Comparison of ENCODE assay signal across 35 cellular contexts in the genomic region with DNA sequence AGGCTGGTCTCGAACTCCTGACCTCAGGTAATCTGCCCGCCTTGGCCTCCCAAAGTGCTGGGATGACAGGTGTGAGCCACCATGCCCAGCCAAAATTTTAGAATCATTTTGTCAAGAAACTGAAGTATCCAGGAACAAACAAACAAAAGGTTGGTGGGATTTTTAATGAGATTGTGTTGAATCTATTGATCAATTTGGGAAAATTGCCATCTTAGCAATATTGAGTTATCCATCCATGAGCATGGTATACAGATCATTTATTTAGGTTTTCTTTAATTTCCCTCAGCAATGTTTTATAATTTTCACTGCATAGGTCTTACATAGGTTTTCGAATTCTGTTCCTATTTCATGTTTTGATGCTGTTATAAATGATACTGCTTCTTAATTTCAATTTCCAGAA.
"Had no signal": no experiment of that assay in that cellular context is flagged by ENCODE, and none has a peak within 500 bp of the region (broad histone marks: within the 10 kb centered on the region; RNA-seq: fewer than 3 reads in every experiment).

No MANE protein-coding gene starts in this region.

- H3K36me3 ChIP-seq: ascending aorta, cardiac muscle cell had no signal

- H3K27me3 ChIP-seq: ascending aorta had no signal

- FAIRE-seq: bronchial epithelial cell, TTC549 had no signal

- H3K9me3 ChIP-seq: ascending aorta had no signal

- H3K4me3 Mint-ChIP-seq: activated B cell treated with CpG ODN at 0.5 μM for 24 hours; activated CD4-positive, alpha-beta memory T cell treated with anti-CD3 and anti-CD28 coated beads for 36 hours; activated CD4-positive, alpha-beta T cell treated with anti-CD3 and anti-CD28 coated beads, Interleukin-2, amount 10 ng/mL, durations not matched to agents 24 days and 14 days; activated CD8-positive, alpha-beta T cell treated with anti-CD3 and anti-CD28 coated beads for 36 hours; activated naive CD4-positive, alpha-beta T cell treated with anti-CD3 and anti-CD28 coated beads, Interleukin-2, amount 10 ng/mL, durations not matched to agents 7 days and 5 days; activated naive CD4-positive, alpha-beta T cell treated with anti-CD3 and anti-CD28 coated beads, Interleukin-2, amount 50 U/mL, for 24 hours; activated naive CD8-positive, alpha-beta T cell; activated naive CD8-positive, alpha-beta T cell treated with anti-CD3 and anti-CD28 coated beads, Interleukin-2, amount 10 ng/mL, durations not matched to agents 7 days and 5 days; activated naive CD8-positive, alpha-beta T cell treated with anti-CD3 and anti-CD28 coated beads, Interleukin-2, amount 50 U/mL, for 24 hours; activated T-cell treated with anti-CD3 and anti-CD28 coated beads, Interleukin-2, amount 50 U/mL, for 4 hours; brain; central memory CD8-positive, alpha-beta T cell; T-helper 1 cell treated with Interleukin-12 subunit alpha and Interleukin-12 subunit beta and Interleukin-4 antibody, amounts not matched to agents 30 μg/mL and 1 μg/mL, for 36 hours; T-helper 2 cell treated with Interferon-gamma antibody and Interleukin-4, amounts not matched to agents 5 μg/mL and 100 μg/mL, for 36 hours had no signal

- DNase-seq: activated B cell treated with CpG ODN at 0.5 μM for 24 hours; activated CD4-positive, alpha-beta T cell treated with anti-CD3 and anti-CD28 coated beads for 4 hours; activated CD4-positive, alpha-beta T cell treated with anti-CD3 and anti-CD28 coated beads, Interleukin-2, amount 10 ng/mL, durations not matched to agents 24 days and 14 days; activated CD4-positive, alpha-beta T cell treated with anti-CD3 and anti-CD28 coated beads, Interleukin-2, amount 50 U/mL, for 1 hour; activated CD4-positive, alpha-beta T cell treated with anti-CD3 and anti-CD28 coated beads, Interleukin-2, amount 50 U/mL, for 4 hours; activated CD4-positive, CD25-positive, alpha-beta regulatory T cell treated with anti-CD3 and anti-CD28 coated beads, Interleukin-2, amount 50 U/mL, for 72 hours; activated CD8-positive, alpha-beta T cell treated with anti-CD3 and anti-CD28 coated beads for 36 hours; activated effector memory CD4-positive, alpha-beta T cell treated with Interleukin-2 at 50 U/mL for 16 hours; activated gamma-delta T cell; activated naive CD4-positive, alpha-beta T cell treated with anti-CD3 and anti-CD28 coated beads, Interleukin-2, amount 10 ng/mL, durations not matched to agents 7 days and 5 days; activated naive CD4-positive, alpha-beta T cell treated with Interleukin-2 at 50 U/mL for 16 hours; activated naive CD8-positive, alpha-beta T cell treated with anti-CD3 and anti-CD28 coated beads, Interleukin-2, amount 50 U/mL, for 24 hours; activated T-cell treated with anti-CD3 and anti-CD28 coated beads for 4 hours; activated T-cell treated with anti-CD3 and anti-CD28 coated beads, Interleukin-2, amount 50 U/mL, for 1 hour; activated T-cell treated with anti-CD3 and anti-CD28 coated beads, Interleukin-2, amount 50 U/mL, for 4 hours; amygdala; anterior cingulate cortex; caudate nucleus; cerebellar nuclear complex; T-helper 2 cell; T-helper 9 cell had no signal

- H3K27ac ChIP-seq: ascending aorta, cardiac muscle cell, VCaP had no signal

- H3K36me3 Mint-ChIP-seq: activated CD4-positive, alpha-beta memory T cell treated with anti-CD3 and anti-CD28 coated beads for 36 hours; activated naive CD4-positive, alpha-beta T cell treated with anti-CD3 and anti-CD28 coated beads, Interleukin-2, amount 10 ng/mL, durations not matched to agents 7 days and 5 days; activated naive CD4-positive, alpha-beta T cell treated with anti-CD3 and anti-CD28 coated beads, Interleukin-2, amount 50 U/mL, for 24 hours; activated naive CD8-positive, alpha-beta T cell; activated naive CD8-positive, alpha-beta T cell treated with anti-CD3 and anti-CD28 coated beads, Interleukin-2, amount 10 ng/mL, durations not matched to agents 7 days and 5 days; brain had no signal

- H3K9me3 Mint-ChIP-seq: activated B cell treated with CpG ODN at 0.5 μM for 24 hours; activated CD4-positive, alpha-beta memory T cell treated with anti-CD3 and anti-CD28 coated beads for 36 hours; activated CD4-positive, alpha-beta T cell treated with anti-CD3 and anti-CD28 coated beads, Interleukin-2, amount 10 ng/mL, durations not matched to agents 24 days and 14 days; activated CD8-positive, alpha-beta T cell treated with anti-CD3 and anti-CD28 coated beads for 36 hours; activated naive CD4-positive, alpha-beta T cell treated with anti-CD3 and anti-CD28 coated beads, Interleukin-2, amount 10 ng/mL, durations not matched to agents 7 days and 5 days; activated naive CD4-positive, alpha-beta T cell treated with anti-CD3 and anti-CD28 coated beads, Interleukin-2, amount 50 U/mL, for 24 hours; activated naive CD8-positive, alpha-beta T cell treated with anti-CD3 and anti-CD28 coated beads, Interleukin-2, amount 10 ng/mL, durations not matched to agents 7 days and 5 days; activated naive CD8-positive, alpha-beta T cell treated with anti-CD3 and anti-CD28 coated beads, Interleukin-2, amount 50 U/mL, for 24 hours; activated T-cell treated with anti-CD3 and anti-CD28 coated beads, Interleukin-2, amount 50 U/mL, for 4 hours; activated T-helper 2 cell treated with anti-CD3 and anti-CD28 coated beads, Interferon-gamma antibody, Interleukin-2, Interleukin-4, amounts not matched to agents 10 μg/mL and 5 μg/mL and 100 μg/mL, durations not matched to agents 14 hours and 24 hours and 36 hours; central memory CD8-positive, alpha-beta T cell; T-helper 1 cell treated with Interleukin-12 subunit alpha and Interleukin-12 subunit beta and Interleukin-4 antibody, amounts not matched to agents 30 μg/mL and 1 μg/mL, for 36 hours; T-helper 2 cell treated with Interferon-gamma antibody and Interleukin-4, amounts not matched to agents 5 μg/mL and 100 μg/mL, for 36 hours had no signal

- H3K4me1 Mint-ChIP-seq: brain had no signal

- H3K27me3 Mint-ChIP-seq: activated B cell treated with CpG ODN at 0.5 μM for 24 hours; activated CD4-positive, alpha-beta memory T cell treated with anti-CD3 and anti-CD28 coated beads for 36 hours; activated CD8-positive, alpha-beta T cell treated with anti-CD3 and anti-CD28 coated beads for 36 hours; activated naive CD4-positive, alpha-beta T cell treated with anti-CD3 and anti-CD28 coated beads, Interleukin-2, amount 50 U/mL, for 24 hours; activated naive CD8-positive, alpha-beta T cell; activated naive CD8-positive, alpha-beta T cell treated with anti-CD3 and anti-CD28 coated beads, Interleukin-2, amount 50 U/mL, for 24 hours; central memory CD8-positive, alpha-beta T cell had no signal

- H3K4me3 ChIP-seq: ascending aorta, cardiac muscle cell had no signal

- H3K27ac Mint-ChIP-seq: activated B cell treated with CpG ODN at 0.5 μM for 24 hours; activated CD4-positive, alpha-beta memory T cell treated with anti-CD3 and anti-CD28 coated beads for 36 hours; activated CD4-positive, alpha-beta T cell treated with anti-CD3 and anti-CD28 coated beads, Interleukin-2, amount 10 ng/mL, durations not matched to agents 24 days and 14 days; activated CD8-positive, alpha-beta T cell treated with anti-CD3 and anti-CD28 coated beads for 36 hours; activated naive CD4-positive, alpha-beta T cell treated with anti-CD3 and anti-CD28 coated beads, Interleukin-2, amount 10 ng/mL, durations not matched to agents 7 days and 5 days; activated naive CD4-positive, alpha-beta T cell treated with anti-CD3 and anti-CD28 coated beads, Interleukin-2, amount 50 U/mL, for 24 hours; activated naive CD8-positive, alpha-beta T cell; activated naive CD8-positive, alpha-beta T cell treated with anti-CD3 and anti-CD28 coated beads, Interleukin-2, amount 10 ng/mL, durations not matched to agents 7 days and 5 days; activated naive CD8-positive, alpha-beta T cell treated with anti-CD3 and anti-CD28 coated beads, Interleukin-2, amount 50 U/mL, for 24 hours; activated T-helper 2 cell treated with anti-CD3 and anti-CD28 coated beads, Interferon-gamma antibody, Interleukin-2, Interleukin-4, amounts not matched to agents 10 μg/mL and 5 μg/mL and 100 μg/mL, durations not matched to agents 14 hours and 24 hours and 36 hours; brain; T-helper 1 cell treated with Interleukin-12 subunit alpha and Interleukin-12 subunit beta and Interleukin-4 antibody, amounts not matched to agents 30 μg/mL and 1 μg/mL, for 36 hours; T-helper 2 cell treated with Interferon-gamma antibody and Interleukin-4, amounts not matched to agents 5 μg/mL and 100 μg/mL, for 36 hours had no signal

- ATAC-seq: activated CD8-positive, alpha-beta T cell treated with anti-CD3 and anti-CD28 coated beads for 36 hours; activated naive CD8-positive, alpha-beta T cell treated with anti-CD3 and anti-CD28 coated beads, Interleukin-2, amount 50 U/mL, for 24 hours; activated T-cell treated with anti-CD3 and anti-CD28 coated beads, Interleukin-2, amount 50 U/mL, for 4 hours had no signal

- H3K4me1 ChIP-seq: ascending aorta had no signal
